In genomic region chr2:167103757-167104133, GRCh38 we compare ENCODE assay signal across 20 cellular contexts.
DNase-seq lines count a peak whose midpoint lies in the region; ATAC-seq, FAIRE-seq and TF ChIP-seq lines count a peak whose summit lies in the region.
"Had no signal": no experiment of that assay in that cellular context is flagged by ENCODE, and none has a peak within 500 bp of the region (broad histone marks: within the 10 kb centered on the region; RNA-seq: fewer than 3 reads in every experiment).

No MANE protein-coding gene starts in this region.

- peak overlapping the region; percentile 1; the same call in 1 of the 2 replicates for H3K27ac ChIP-seq in PC-3 (ENCODE audit: low read length)
- no peak overlapping the region for H3K27ac ChIP-seq in smooth muscle cell (ENCODE audit: low read depth)
- H3K27ac ChIP-seq: BLaER1 had no signal

- H3K27me3 ChIP-seq in PC-3 (ENCODE audit: low read length): no peaks in the 10 kb centered on the region
- H3K27me3 ChIP-seq in bronchial epithelial cell (ENCODE audit: control insufficient read depth, insufficient read depth, low read length): no peaks in the 10 kb centered on the region
- no peaks in the 10 kb centered on the region for H3K27me3 ChIP-seq in smooth muscle cell (ENCODE audit: low read depth)
- H3K27me3 ChIP-seq: BLaER1 had no signal

- intact Hi-C loops in PC-3 (cut with micrococcal nuclease): no loop called here
- intact Hi-C loops in activated CD4-positive, alpha-beta memory T cell treated with anti-CD3 and anti-CD28 coated beads for 36 hours (cut with micrococcal nuclease): no loop called here

- TF ChIP-seq CTCF in PC-3 (conservative IDR thresholded peaks at IDR 0.05; ENCODE audit: low read depth, low read length): no peak
- no peak for TF ChIP-seq CTCF in bronchial epithelial cell (IDR thresholded peaks at IDR 0.05; ENCODE audit: insufficient read depth, low read length, severe bottlenecking)
- TF ChIP-seq CTCF in smooth muscle cell (IDR thresholded peaks at IDR 0.05; ENCODE audit: borderline replicate concordance, insufficient read depth, poor library complexity, severe bottlenecking): no peak
- TF ChIP-seq CTCF in omental fat pad (IDR thresholded peaks at IDR 0.05): no peak

- no peaks in the 10 kb centered on the region for H3K27me3 Mint-ChIP-seq in activated CD4-positive, alpha-beta memory T cell treated with anti-CD3 and anti-CD28 coated beads for 36 hours
- H3K27me3 Mint-ChIP-seq: CD4-positive, alpha-beta memory T cell had no signal

- H3K9me3 ChIP-seq in PC-3 (ENCODE audit: low read length) (no peaks in the 10 kb centered on the region), smooth muscle cell (replicated peaks; ENCODE audit: low read depth) (no peaks in the 10 kb centered on the region)
- H3K9me3 ChIP-seq: BLaER1 had no signal

- H3K4me2 ChIP-seq in PC-3 (ENCODE audit: low read length) (no peak overlapping the region), smooth muscle cell (no peak overlapping the region)
- H3K4me2 ChIP-seq: BLaER1 had no signal

- BruUV-seq in PC-3 (replicated peaks; lab: Mats Ljungman, UMichigan): no TSS peak

- H3K4me1 Mint-ChIP-seq in activated CD4-positive, alpha-beta memory T cell treated with anti-CD3 and anti-CD28 coated beads for 36 hours (ENCODE audit: low read depth): no peaks in the 10 kb centered on the region
- H3K4me1 Mint-ChIP-seq: CD14-positive monocyte; CD4-positive, alpha-beta memory T cell; H9 had no signal

- H4K20me1 ChIP-seq in PC-3 (ENCODE audit: low read length): no peaks in the 10 kb centered on the region
- H4K20me1 ChIP-seq in smooth muscle cell (ENCODE audit: low read depth): no peaks in the 10 kb centered on the region
- H4K20me1 ChIP-seq: BLaER1 had no signal

- H3K9me3 Mint-ChIP-seq in activated CD4-positive, alpha-beta memory T cell treated with anti-CD3 and anti-CD28 coated beads for 36 hours: peaks cover 4% of the 10 kb centered on the region

- H3K9me2 ChIP-seq in PC-3 (replicated peaks; ENCODE audit: low read length): no peaks in the 10 kb centered on the region

- no peak overlapping the region for H3K27ac Mint-ChIP-seq in activated CD4-positive, alpha-beta memory T cell treated with anti-CD3 and anti-CD28 coated beads for 36 hours
- H3K27ac Mint-ChIP-seq: CD14-positive monocyte, H9 had no signal

- no peak overlapping the region for H3K9ac ChIP-seq in PC-3 (ENCODE audit: low read length)
- H3K9ac ChIP-seq in smooth muscle cell (ENCODE audit: low read depth): no peak overlapping the region
- H3K9ac ChIP-seq: BLaER1 had no signal

- H3K36me3 ChIP-seq in PC-3 (ENCODE audit: low read depth, low read length) (no peaks in the 10 kb centered on the region), bronchial epithelial cell (ENCODE audit: control insufficient read depth, insufficient read depth, low read length) (no peaks in the 10 kb centered on the region), smooth muscle cell (ENCODE audit: low read depth) (no peaks in the 10 kb centered on the region)
- H3K36me3 ChIP-seq: BLaER1 had no signal

- no peaks in the 10 kb centered on the region for H3K79me2 ChIP-seq in PC-3 (ENCODE audit: low read length)
- H3K79me2 ChIP-seq in smooth muscle cell (ENCODE audit: low read depth): no peaks in the 10 kb centered on the region

- FAIRE-seq in bronchial epithelial cell (lab: Jason Lieb, UNC): no peak
- FAIRE-seq: A204.1, GM12878, HTR-8/SVneo had no signal

- no peak for ATAC-seq in PC-3
- no peak for ATAC-seq in omental fat pad (ENCODE audit: low FRiP score)
- ATAC-seq: GM12878 had no signal

- H3K4me3 ChIP-seq in PC-3 (ENCODE audit: low read length) (no peak overlapping the region), bronchial epithelial cell (ENCODE audit: low read depth, low read length) (no peak overlapping the region), smooth muscle cell (no peak overlapping the region)
- H3K4me3 ChIP-seq: BLaER1, GM12878 had no signal

- H3F3A ChIP-seq in PC-3 (ENCODE audit: low read length, unreplicated experiment): no peaks in the 10 kb centered on the region
- no peaks in the 10 kb centered on the region for H3F3A ChIP-seq in smooth muscle cell (ENCODE audit: low read depth)

- H2AFZ ChIP-seq in PC-3 (ENCODE audit: low read length) (no peak overlapping the region), smooth muscle cell (ENCODE audit: low read depth) (peak overlapping the region; percentile 17)

- POLR2A ChIA-PET in PC-3 (lab: Charles Lee; ENCODE audit: unreplicated experiment): no interaction called here
- POLR2A ChIA-PET in activated CD4-positive, alpha-beta memory T cell treated with anti-CD3 and anti-CD28 coated beads for 36 hours (lab: Charles Lee): no interaction called here

- CTCF ChIA-PET in PC-3 (lab: Charles Lee): no interaction called here
- CTCF ChIA-PET in activated CD4-positive, alpha-beta memory T cell treated with anti-CD3 and anti-CD28 coated beads for 36 hours (lab: Charles Lee): no interaction called here

- DNase-seq in NCI-H2227 (lab: John Stamatoyannopoulos, UW; ENCODE audit: unreplicated experiment) (peak; percentile 18), PC-3 (no peak), bronchial epithelial cell (ENCODE audit: low read depth) (peak; percentile 5), smooth muscle cell (lab: John Stamatoyannopoulos, UW; ENCODE audit: unreplicated experiment) (no peak), HUDEP-2 (lab: John Stamatoyannopoulos, UW; ENCODE audit: unreplicated experiment in 76 of 76) (no peak), omental fat pad (ENCODE audit: low spot score) (no peak)
- no peak for DNase-seq in activated CD4-positive, alpha-beta memory T cell treated with anti-CD3 and anti-CD28 coated beads for 36 hours
- DNase-seq: ACHN; AML-193; CD4-positive, alpha-beta memory T cell; DMS 273 treated with DMSO at 0.1 percent for 48 hours; DMS53; DND-41; EL; H9 had no signal

- no peak overlapping the region for H3K4me3 Mint-ChIP-seq in activated CD4-positive, alpha-beta memory T cell treated with anti-CD3 and anti-CD28 coated beads for 36 hours
- H3K4me3 Mint-ChIP-seq: CD14-positive monocyte; CD4-positive, alpha-beta memory T cell; H9 had no signal

- H3K4me1 ChIP-seq in PC-3 (ENCODE audit: insufficient read depth, low read length) (no peaks in the 10 kb centered on the region), smooth muscle cell (ENCODE audit: low read depth) (no peaks in the 10 kb centered on the region)
- H3K4me1 ChIP-seq: BLaER1 had no signal

- no peaks in the 10 kb centered on the region for H3K36me3 Mint-ChIP-seq in activated CD4-positive, alpha-beta memory T cell treated with anti-CD3 and anti-CD28 coated beads for 36 hours
- H3K36me3 Mint-ChIP-seq: CD14-positive monocyte; CD4-positive, alpha-beta memory T cell had no signal

Comparison
In these comparisons a context has a peak if more than half of its experiments do, and no peak if none do; other contexts are left out.
1. DNase-seq: peak in NCI-H2227 (single experiment) and bronchial epithelial cell (single experiment); none in PC-3 (single experiment), smooth muscle cell (single experiment), HUDEP-2 (0 of 76), omental fat pad (single experiment) and activated CD4-positive, alpha-beta memory T cell treated with anti-CD3 and anti-CD28 coated beads for 36 hours (single experiment).